1 cellular context compared by ENCODE assay signal in the genomic region with DNA sequence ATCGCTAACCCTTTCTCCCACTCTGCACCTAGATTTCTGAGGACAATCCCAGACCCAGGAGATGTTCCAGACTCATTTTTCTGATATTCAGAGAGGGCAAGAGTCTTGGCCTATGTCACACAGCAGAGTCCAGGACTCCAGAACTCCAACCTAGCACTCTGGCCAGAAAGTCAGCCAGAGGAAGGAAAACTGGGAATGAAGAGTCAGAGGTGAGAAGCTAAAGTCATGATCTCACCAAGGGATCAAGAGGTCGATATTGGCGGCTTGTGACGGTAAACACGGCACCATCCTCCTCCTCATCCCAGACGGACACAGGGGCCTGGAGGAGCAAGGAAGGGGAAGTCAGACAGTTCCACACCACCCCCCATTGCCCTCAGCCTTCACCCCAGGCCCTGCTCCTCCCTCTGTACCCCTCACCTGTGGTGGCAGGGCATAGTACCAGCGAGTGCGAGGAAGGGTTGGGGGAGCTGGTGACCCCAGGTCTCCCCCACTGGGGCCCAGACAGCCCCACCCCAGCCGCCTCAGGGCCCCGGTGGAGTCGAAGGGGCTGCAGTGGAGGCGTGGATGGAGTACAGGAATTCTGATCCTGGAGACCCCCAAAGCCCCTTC.
TF ChIP-seq lines count a peak whose summit lies in the region.

No MANE protein-coding gene starts in this region.

TF ChIP-seq in endothelial cell of umbilical vein, 7 proteins besides CTCF, POLR2A, EP300 and RAD21:
- TF ChIP-seq, protein P1, sequence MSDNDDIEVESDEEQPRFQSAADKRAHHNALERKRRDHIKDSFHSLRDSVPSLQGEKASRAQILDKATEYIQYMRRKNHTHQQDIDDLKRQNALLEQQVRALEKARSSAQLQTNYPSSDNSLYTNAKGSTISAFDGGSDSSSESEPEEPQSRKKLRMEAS (IDR thresholded peaks at IDR 0.05; ENCODE audit: insufficient read depth, insufficient read length), result no peak
- TF ChIP-seq GATA2 (IDR thresholded peaks at IDR 0.05; ENCODE audit: insufficient read depth, insufficient read length, low read depth, low read length), result no peak
- TF ChIP-seq JUN (IDR thresholded peaks at IDR 0.05; ENCODE audit: borderline replicate concordance, insufficient read depth, insufficient read length, low read depth), result no peak
- TF ChIP-seq MYC (IDR thresholded peaks at IDR 0.05; ENCODE audit: low read depth, low read length), result no peak
- no peak for TF ChIP-seq FOS (IDR thresholded peaks at IDR 0.05; ENCODE audit: borderline replicate concordance, insufficient read depth, low read length)
- TF ChIP-seq EZH2 (IDR thresholded peaks at IDR 0.05; ENCODE audit: borderline replicate concordance, low read depth, low read length, severe bottlenecking), result no peak
TF ChIP-seq in endothelial cell of umbilical vein: peak in this region for 0.
